Comparison of ENCODE assay signal across 10 cellular contexts in genomic region chr1:229556551-229556950, GRCh38. TPM values are rescaled to one million over a fixed set of nuclear protein-coding genes. Genes with fewer than 3 reads are reported as not detected.
DNase-seq lines count a peak whose midpoint lies in the region; ATAC-seq and TF ChIP-seq lines count a peak whose summit lies in the region.
"Had no signal": no experiment of that assay in that cellular context is flagged by ENCODE, and none has a peak within 500 bp of the region (broad histone marks: within the 10 kb centered on the region; RNA-seq: fewer than 3 reads in every experiment).

No MANE protein-coding gene starts in this region.

- ATAC-seq in stimulated activated naive B cell treated with anti-CD40 and anti-IgM and Interleukin-4, amounts not matched to agents 10 μg/mL and 1 μg/mL and 100 μg/mL, for 72 hours (replicated peaks) = no peak
- no peak for ATAC-seq in GM19397 (IDR thresholded peaks at IDR 0.05; ENCODE audit: unreplicated experiment)

- DNase-seq in activated CD8-positive, alpha-beta memory T cell treated with anti-CD3 and anti-CD28 coated beads, Interleukin-2, amount 50 U/mL, for 48 hours = peak; percentile 59
- DNase-seq in activated CD8-positive, alpha-beta memory T cell treated with anti-CD3 and anti-CD28 coated beads for 24 hours = no peak
- no peak for DNase-seq in endothelial cell (ENCODE audit: low spot score)
- no peak for DNase-seq in stimulated activated naive B cell treated with anti-CD40 and anti-IgM and Interleukin-4, amounts not matched to agents 10 μg/mL and 1 μg/mL and 100 μg/mL, for 72 hours
- DNase-seq in hepatic stellate cell (ENCODE audit: low spot score) = no peak
- DNase-seq in NK-92 (lab: John Stamatoyannopoulos, UW; ENCODE audit: unreplicated experiment) = no peak
- DNase-seq: effector memory CD4-positive, alpha-beta T cell; NCI-H1694 treated with DMSO at 0.1 percent for 48 hours had no signal

- H3K4me1 Mint-ChIP-seq in endothelial cell (ENCODE audit: unreplicated experiment) = peaks cover 25% of the 10 kb centered on the region
- peaks cover 35 to 65% of the 10 kb centered on the region in 2 donors for H3K4me1 Mint-ChIP-seq in stimulated activated naive B cell treated with anti-CD40 and anti-IgM and Interleukin-4, amounts not matched to agents 10 μg/mL and 1 μg/mL and 100 μg/mL, for 72 hours

- H3K27ac Mint-ChIP-seq in endothelial cell (ENCODE audit: unreplicated experiment) = no peak overlapping the region
- no peak overlapping the region for H3K27ac Mint-ChIP-seq in stimulated activated naive B cell treated with anti-CD40 and anti-IgM and Interleukin-4, amounts not matched to agents 10 μg/mL and 1 μg/mL and 100 μg/mL, for 72 hours

- no peak for TF ChIP-seq CTCF in endothelial cell (IDR thresholded peaks at IDR 0.05; ENCODE audit: unreplicated experiment)

- peak overlapping the region; percentile 95 for H3K4me3 Mint-ChIP-seq in endothelial cell (ENCODE audit: unreplicated experiment)
- peak overlapping the region; percentile 85 to 93 for H3K4me3 Mint-ChIP-seq in stimulated activated naive B cell treated with anti-CD40 and anti-IgM and Interleukin-4, amounts not matched to agents 10 μg/mL and 1 μg/mL and 100 μg/mL, for 72 hours

- no peaks in the 10 kb centered on the region for H3K9me3 Mint-ChIP-seq in endothelial cell (ENCODE audit: unreplicated experiment)
- no peaks in the 10 kb centered on the region for H3K9me3 Mint-ChIP-seq in stimulated activated naive B cell treated with anti-CD40 and anti-IgM and Interleukin-4, amounts not matched to agents 10 μg/mL and 1 μg/mL and 100 μg/mL, for 72 hours

- peaks cover 4% of the 10 kb centered on the region for H3K27me3 Mint-ChIP-seq in endothelial cell (ENCODE audit: unreplicated experiment)
- H3K27me3 Mint-ChIP-seq in stimulated activated naive B cell treated with anti-CD40 and anti-IgM and Interleukin-4, amounts not matched to agents 10 μg/mL and 1 μg/mL and 100 μg/mL, for 72 hours = no peaks in the 10 kb centered on the region

- TF ChIP-seq POLR2A in Raji (IDR thresholded peaks at IDR 0.05; ENCODE audit: insufficient read depth, low read depth, low read length) = 0 out of 2 replicates have a peak, but pooled peaks have one; percentile 16

- H3K36me3 Mint-ChIP-seq in endothelial cell (ENCODE audit: low read depth, unreplicated experiment) = peaks cover 3% of the 10 kb centered on the region
- H3K36me3 Mint-ChIP-seq in stimulated activated naive B cell treated with anti-CD40 and anti-IgM and Interleukin-4, amounts not matched to agents 10 μg/mL and 1 μg/mL and 100 μg/mL, for 72 hours = peaks cover 8 to 23% of the 10 kb centered on the region in 2 donors

RNA-seq across cellular contexts. Expression of gene ABCB10, which starts 2.0 kb away (rescaled TPM):
- total RNA-seq in endothelial cell (ENCODE audit: unreplicated experiment) = 18.3 TPM

RNA-seq across cellular contexts. Expression of gene NUP133, which starts 48.4 kb away (rescaled TPM):
- 53.5 TPM for total RNA-seq in endothelial cell (ENCODE audit: unreplicated experiment)
